33 cellular contexts compared by ENCODE assay signal in genomic region chr21:35007348-35007747, GRCh38. TPM values are rescaled to one million over a fixed set of nuclear protein-coding genes. Genes with fewer than 3 reads are reported as not detected.
DNase-seq lines count a peak whose midpoint lies in the region; ATAC-seq and TF ChIP-seq lines count a peak whose summit lies in the region.
"Had no signal": no experiment of that assay in that cellular context is flagged by ENCODE, and none has a peak within 500 bp of the region (broad histone marks: within the 10 kb centered on the region; RNA-seq: fewer than 3 reads in every experiment).

No MANE protein-coding gene starts in this region.

- no peak for DNase-seq in CD4-positive, CD25-positive, alpha-beta regulatory T cell
- DNase-seq in CD8-positive, alpha-beta memory T cell, result no peak
- DNase-seq in T-helper 17 cell, result no peak
- peak; percentile 13 for DNase-seq in endodermal cell
- no peak for DNase-seq in UCSD-AML1 (lab: John Stamatoyannopoulos, UW; ENCODE audit: unreplicated experiment)
- DNase-seq in mesendoderm, result no peak
- DNase-seq: activated CD4-positive, alpha-beta T cell treated with anti-CD3 and anti-CD28 coated beads, Interleukin-2, amount 10 ng/mL, durations not matched to agents 7 days and 5 days; activated naive CD4-positive, alpha-beta T cell treated with anti-CD3 and anti-CD28 coated beads, Interleukin-2, amount 50 U/mL, for 16 hours; anterior cingulate cortex; EL; GOT3; HFFc6; left colon; mammary epithelial cell; NCI-H1105 treated with DMSO at 0.1 percent for 48 hours; NCI-H2029 treated with DMSO at 0.1 percent for 48 hours; NCI-H226; NCI-H526 treated with DMSO at 0.1 percent for 48 hours; NK-92 treated with Interleukin-12 subunit alpha and Interleukin-12 subunit beta, amount 100 ng/mL, for 24 hours; PC-9; retina; testis; WERI-Rb-1 had no signal

- no peaks in the 10 kb centered on the region for H3K27me3 Mint-ChIP-seq in CD4-positive, CD25-positive, alpha-beta regulatory T cell
- no peaks in the 10 kb centered on the region for H3K27me3 Mint-ChIP-seq in CD8-positive, alpha-beta memory T cell
- no peaks in the 10 kb centered on the region for H3K27me3 Mint-ChIP-seq in T-helper 17 cell
- H3K27me3 Mint-ChIP-seq in endodermal cell (ENCODE audit: insufficient read depth), result peaks cover 4% of the 10 kb centered on the region
- H3K27me3 Mint-ChIP-seq: activated CD4-positive, alpha-beta T cell treated with anti-CD3 and anti-CD28 coated beads, Interleukin-2, amount 10 ng/mL, durations not matched to agents 7 days and 5 days; IgD-negative memory B cell; stimulated activated naive CD8-positive, alpha-beta T cell treated with anti-CD3 and anti-CD28 coated beads, Interleukin-15, Interleukin-2, amounts not matched to agents 100 ng/mL and 50 ng/mL, for 24 hours had no signal

- no peaks in the 10 kb centered on the region for H3K79me2 ChIP-seq in mesendoderm (ENCODE audit: control insufficient read depth, insufficient read depth, low read length)
- H3K79me2 ChIP-seq: parathyroid adenoma had no signal

- POLR2A ChIA-PET in CD8-positive, alpha-beta memory T cell (lab: Charles Lee), result interaction anchor here (0.7 to 2.1 kb wide), 2 partner anchors 18 to 41 kb away, joined by 3 to 7 read pairs; no protein-coding TSS in a partner anchor

- TF ChIP-seq CTCF in endodermal cell (conservative IDR thresholded peaks at IDR 0.05), result no peak

- H2BK5ac ChIP-seq in mesendoderm (ENCODE audit: low read length), result no peak overlapping the region

- peaks cover 43% of the 10 kb centered on the region for H3K4me1 ChIP-seq in CD4-positive, CD25-positive, alpha-beta regulatory T cell (ENCODE audit: control insufficient read depth, insufficient read depth, low read length, poor library complexity, severe bottlenecking)
- H3K4me1 ChIP-seq in CD8-positive, alpha-beta memory T cell (ENCODE audit: insufficient read depth, low read length), result peaks cover 79% of the 10 kb centered on the region
- no peaks in the 10 kb centered on the region for H3K4me1 ChIP-seq in endodermal cell (ENCODE audit: control insufficient read depth, insufficient read depth, low read length)
- no peaks in the 10 kb centered on the region for H3K4me1 ChIP-seq in mesendoderm (ENCODE audit: control insufficient read depth, low read depth, low read length)
- H3K4me1 ChIP-seq: breast epithelium, gastroesophageal sphincter, parathyroid adenoma, testis had no signal

- CTCF ChIA-PET in CD8-positive, alpha-beta memory T cell (lab: Charles Lee), result no interaction called here

- H3K27ac Mint-ChIP-seq in CD4-positive, CD25-positive, alpha-beta regulatory T cell, result peak overlapping the region; percentile 79 to 88 (median 81)
- peak overlapping the region in 7 of 8 donors; percentile 25 to 69 (median 52) for H3K27ac Mint-ChIP-seq in CD8-positive, alpha-beta memory T cell
- H3K27ac Mint-ChIP-seq in T-helper 17 cell (peak overlapping the region; percentile 88), endodermal cell (no peak overlapping the region)
- H3K27ac Mint-ChIP-seq: activated CD4-positive, alpha-beta T cell treated with anti-CD3 and anti-CD28 coated beads, Interleukin-2, amount 10 ng/mL, durations not matched to agents 7 days and 5 days; HFFc6; neural progenitor cell had no signal

- no peak for ATAC-seq in CD4-positive, CD25-positive, alpha-beta regulatory T cell (ENCODE audit: low read depth in 2 of 2)
- ATAC-seq in T-helper 17 cell (no peak), HG02798 (IDR thresholded peaks at IDR 0.05; ENCODE audit: poor library complexity, unreplicated experiment) (no peak), GM18858 (IDR thresholded peaks at IDR 0.05; ENCODE audit: unreplicated experiment) (no peak)
- ATAC-seq: gastroesophageal sphincter, left colon had no signal

- no peak overlapping the region for H3K4me3 Mint-ChIP-seq in CD4-positive, CD25-positive, alpha-beta regulatory T cell
- peak overlapping the region in 1 of 7 donors; percentile 42 for H3K4me3 Mint-ChIP-seq in CD8-positive, alpha-beta memory T cell
- H3K4me3 Mint-ChIP-seq in T-helper 17 cell (peak overlapping the region; percentile 33), endodermal cell (no peak overlapping the region)
- H3K4me3 Mint-ChIP-seq: activated CD4-positive, alpha-beta T cell treated with anti-CD3 and anti-CD28 coated beads, Interleukin-2, amount 10 ng/mL, durations not matched to agents 7 days and 5 days; HFFc6; neural progenitor cell; stimulated activated naive CD8-positive, alpha-beta T cell treated with anti-CD3 and anti-CD28 coated beads, Interleukin-15, Interleukin-2, amounts not matched to agents 100 ng/mL and 50 ng/mL, for 24 hours had no signal

- peaks cover 31% of the 10 kb centered on the region for H3K36me3 ChIP-seq in CD4-positive, CD25-positive, alpha-beta regulatory T cell (ENCODE audit: control insufficient read depth, insufficient read depth, low read length)
- H3K36me3 ChIP-seq in CD8-positive, alpha-beta memory T cell (ENCODE audit: insufficient read depth, low read length), result no peaks in the 10 kb centered on the region
- H3K36me3 ChIP-seq in endodermal cell (ENCODE audit: control insufficient read depth, insufficient read depth, low read length) (no peaks in the 10 kb centered on the region), mesendoderm (ENCODE audit: control insufficient read depth, insufficient read depth, low read length) (no peaks in the 10 kb centered on the region)
- H3K36me3 ChIP-seq: breast epithelium, gastroesophageal sphincter, neural progenitor cell, WERI-Rb-1 had no signal

- no peak overlapping the region for H3K4me2 ChIP-seq in mesendoderm (ENCODE audit: low read length)
- H3K4me2 ChIP-seq: neural progenitor cell, PC-9 had no signal

- no peak overlapping the region for H2BK120ac ChIP-seq in mesendoderm (ENCODE audit: low read depth, low read length)

- no peak overlapping the region for H2AK5ac ChIP-seq in mesendoderm (ENCODE audit: low read length)

- no peak overlapping the region for H3K4ac ChIP-seq in mesendoderm (ENCODE audit: low read depth, low read length)

- H3K18ac ChIP-seq in mesendoderm (ENCODE audit: low read length), result no peak overlapping the region

- no peaks in the 10 kb centered on the region for H3K9me3 Mint-ChIP-seq in CD4-positive, CD25-positive, alpha-beta regulatory T cell
- no peaks in the 10 kb centered on the region for H3K9me3 Mint-ChIP-seq in CD8-positive, alpha-beta memory T cell
- no peaks in the 10 kb centered on the region for H3K9me3 Mint-ChIP-seq in endodermal cell
- H3K9me3 Mint-ChIP-seq: activated CD4-positive, alpha-beta T cell treated with anti-CD3 and anti-CD28 coated beads, Interleukin-2, amount 10 ng/mL, durations not matched to agents 7 days and 5 days; HFFc6; IgD-negative memory B cell; neural progenitor cell; stimulated activated naive CD8-positive, alpha-beta T cell treated with anti-CD3 and anti-CD28 coated beads, Interleukin-15, Interleukin-2, amounts not matched to agents 100 ng/mL and 50 ng/mL, for 24 hours had no signal

- H4K5ac ChIP-seq in mesendoderm (ENCODE audit: low read length), result no peak overlapping the region

- H3K27ac ChIP-seq in CD4-positive, CD25-positive, alpha-beta regulatory T cell (ENCODE audit: insufficient read depth, low read length, poor library complexity, severe bottlenecking), result no peak overlapping the region
- H3K27ac ChIP-seq in CD8-positive, alpha-beta memory T cell (ENCODE audit: low read depth, low read length), result no peak overlapping the region
- H3K27ac ChIP-seq in endodermal cell (ENCODE audit: low read depth, low read length), result no peak overlapping the region
- H3K27ac ChIP-seq in mesendoderm (ENCODE audit: low read depth, low read length), result no peak overlapping the region
- H3K27ac ChIP-seq: breast epithelium, C4-2B, gastroesophageal sphincter, neural progenitor cell, parathyroid adenoma, PC-9, SK-N-MC, testis, WERI-Rb-1 had no signal

- no peaks in the 10 kb centered on the region for H3K9me3 ChIP-seq in CD4-positive, CD25-positive, alpha-beta regulatory T cell (ENCODE audit: control insufficient read depth in 2 of 2, low read length in 2 of 2)
- H3K9me3 ChIP-seq in CD8-positive, alpha-beta memory T cell (ENCODE audit: low read length), result no peaks in the 10 kb centered on the region
- H3K9me3 ChIP-seq in T-helper 17 cell (ENCODE audit: control insufficient read depth, low read length, poor library complexity, severe bottlenecking) (no peaks in the 10 kb centered on the region), endodermal cell (ENCODE audit: control insufficient read depth, low read length) (no peaks in the 10 kb centered on the region)
- H3K9me3 ChIP-seq: breast epithelium, gastroesophageal sphincter, testis had no signal

- H4K8ac ChIP-seq in mesendoderm (ENCODE audit: low read depth, low read length), result no peak overlapping the region

- no peak overlapping the region for H3K4me3 ChIP-seq in CD4-positive, CD25-positive, alpha-beta regulatory T cell (ENCODE audit: low read depth, low read length)
- H3K4me3 ChIP-seq in CD8-positive, alpha-beta memory T cell (ENCODE audit: low read length), result no peak overlapping the region
- no peak overlapping the region for H3K4me3 ChIP-seq in endodermal cell (ENCODE audit: low read length)
- no peak overlapping the region for H3K4me3 ChIP-seq in mesendoderm (ENCODE audit: low read length)
- H3K4me3 ChIP-seq: breast epithelium, gastroesophageal sphincter, neural progenitor cell, PC-9, SK-N-MC, testis had no signal

- peaks cover 59 to 96% (median 77%) of the 10 kb centered on the region in 4 donors for H3K4me1 Mint-ChIP-seq in CD4-positive, CD25-positive, alpha-beta regulatory T cell
- peaks cover 84 to 98% (median 98%) of the 10 kb centered on the region in 3 donors for H3K4me1 Mint-ChIP-seq in CD8-positive, alpha-beta memory T cell
- H3K4me1 Mint-ChIP-seq in T-helper 17 cell (peaks cover 69% of the 10 kb centered on the region), endodermal cell (no peaks in the 10 kb centered on the region)

- H3K79me1 ChIP-seq in mesendoderm (ENCODE audit: low read length), result no peaks in the 10 kb centered on the region

- H3K9ac ChIP-seq in endodermal cell (ENCODE audit: extremely low read depth, low read length, poor library complexity, severe bottlenecking), result no peak overlapping the region
- no peak overlapping the region for H3K9ac ChIP-seq in mesendoderm (ENCODE audit: low read length)
- H3K9ac ChIP-seq: neural progenitor cell, parathyroid adenoma had no signal

- H3K36me3 Mint-ChIP-seq in CD4-positive, CD25-positive, alpha-beta regulatory T cell, result peaks cover 38% of the 10 kb centered on the region
- H3K36me3 Mint-ChIP-seq in CD8-positive, alpha-beta memory T cell, result peaks cover 0 to 57% (median 14%) of the 10 kb centered on the region in 3 donors
- peaks cover 3% of the 10 kb centered on the region for H3K36me3 Mint-ChIP-seq in T-helper 17 cell (ENCODE audit: low read depth)
- H3K36me3 Mint-ChIP-seq in endodermal cell (ENCODE audit: low read depth), result no peaks in the 10 kb centered on the region
- H3K36me3 Mint-ChIP-seq: neural progenitor cell had no signal

- H2BK15ac ChIP-seq in mesendoderm (replicated peaks; ENCODE audit: low read depth), result no peak overlapping the region

- H3K23ac ChIP-seq in mesendoderm (ENCODE audit: low read length), result no peak overlapping the region

- H3K27me3 ChIP-seq in CD4-positive, CD25-positive, alpha-beta regulatory T cell (ENCODE audit: control insufficient read depth, insufficient read depth, low read length), result no peaks in the 10 kb centered on the region
- no peaks in the 10 kb centered on the region for H3K27me3 ChIP-seq in CD8-positive, alpha-beta memory T cell (ENCODE audit: insufficient read depth, low read length, poor library complexity, severe bottlenecking)
- H3K27me3 ChIP-seq in endodermal cell (ENCODE audit: control insufficient read depth, insufficient read depth, low read length, poor library complexity, severe bottlenecking) (no peaks in the 10 kb centered on the region), mesendoderm (ENCODE audit: insufficient read depth, low read length, poor library complexity) (no peaks in the 10 kb centered on the region)
- H3K27me3 ChIP-seq: breast epithelium, neural progenitor cell, testis had no signal

- no peak overlapping the region for H3K56ac ChIP-seq in mesendoderm (ENCODE audit: low read length)

- WGBS in endodermal cell (ENCODE audit: insufficient coverage in 1 of 2, insufficient read length in 1 of 2), 2 experiments, result 87 to 91% methylated on average over 1 to 4 of the region's 4 CpGs
- whole genome bisulfite sequencing in mesendoderm (ENCODE audit: extremely low coverage, insufficient coverage, low lambda C conversion rate), result no CpG with 5 or more reads among the region's 4 CpGs

RNA-seq across cellular contexts. Expression of gene RUNX1, which starts 41.8 kb away (rescaled TPM):
- total RNA-seq in CD4-positive, CD25-positive, alpha-beta regulatory T cell, result 133 TPM
- 10 to 100 TPM; 14.2 to 22.7 (median 21.0) TPM for polyA plus RNA-seq in CD4-positive, CD25-positive, alpha-beta regulatory T cell
- total RNA-seq in CD8-positive, alpha-beta memory T cell, result 10 to 100 TPM; 40.3 to 41.5 TPM
- 22.0 TPM for polyA plus RNA-seq in CD8-positive, alpha-beta memory T cell
- total RNA-seq in T-helper 17 cell (100 to 1,000 TPM in 1 of 2 donors, 10 to 100 TPM in 1; 97.0 to 110 TPM), endodermal cell (1 to 10 TPM in 1 of 2 donors, under 1 TPM in 1; 0.31 to 2.8 TPM)
- polyA plus RNA-seq in endodermal cell (2013, experiment 1 of 2), result 0.50 TPM
- 1.0 TPM for polyA plus RNA-seq in endodermal cell (2013, experiment 2 of 2)
- polyA plus RNA-seq in mesendoderm (2013, experiment 1 of 2), result 1.1 TPM
- 1.0 TPM for polyA plus RNA-seq in mesendoderm (2013, experiment 2 of 2)

Comparison
In these comparisons a context has a peak if more than half of its experiments do, and no peak if none do; other contexts are left out.
1. RNA of gene RUNX1, which starts 41.8 kb away (total RNA-seq): 133 TPM in CD4-positive, CD25-positive, alpha-beta regulatory T cell (single experiment), 97.0 to 110 TPM in T-helper 17 cell and 40.3 to 41.5 TPM in CD8-positive, alpha-beta memory T cell; 0.31 to 2.8 TPM in endodermal cell; every median in the first group is over 10 times any median in the second.